17 cellular contexts compared by ENCODE assay signal in the genomic region with DNA sequence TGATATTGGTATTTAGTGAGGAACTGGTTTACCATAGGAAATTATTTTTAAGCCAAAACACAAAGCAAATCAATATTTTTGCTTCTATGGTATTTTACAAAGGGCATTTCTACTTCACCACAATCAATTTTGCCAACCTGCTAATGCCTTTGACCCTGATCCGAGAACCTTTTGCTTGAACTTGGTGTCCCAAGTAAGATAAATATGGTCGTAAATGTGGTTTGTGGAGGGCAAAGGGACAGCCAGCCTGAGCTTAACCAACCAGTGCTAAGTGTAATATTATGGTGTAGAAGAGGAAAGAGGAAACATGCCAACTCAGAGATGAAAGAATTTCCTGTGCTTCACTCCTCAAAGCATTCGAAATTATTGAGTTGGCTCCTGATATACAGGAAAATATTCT.
DNase-seq lines count a peak whose midpoint lies in the region; ATAC-seq and TF ChIP-seq lines count a peak whose summit lies in the region.
"Had no signal": no experiment of that assay in that cellular context is flagged by ENCODE, and none has a peak within 500 bp of the region (broad histone marks: within the 10 kb centered on the region; RNA-seq: fewer than 3 reads in every experiment).

No MANE protein-coding gene starts in this region.

- H3K4me1 ChIP-seq in A673 (ENCODE audit: insufficient read depth, low read length, poor library complexity, severe bottlenecking), result peaks cover 6% of the 10 kb centered on the region
- H3K4me1 ChIP-seq in GM23338 (ENCODE audit: insufficient read depth), result no peaks in the 10 kb centered on the region
- peaks cover 9% of the 10 kb centered on the region for H3K4me1 ChIP-seq in mucosa of descending colon (ENCODE audit: low read depth)
- no peaks in the 10 kb centered on the region for H3K4me1 ChIP-seq in hepatocyte (ENCODE audit: insufficient read depth)
- H3K4me1 ChIP-seq: HAP-1 had no signal

- peak; percentile 35 for DNase-seq in A673 (ENCODE audit: low spot score)
- no peak for DNase-seq in GM23338 (ENCODE audit: low spot score)
- peak; percentile 7 for DNase-seq in astrocyte of the spinal cord (ENCODE audit: low read depth, low spot score)
- peak in 1 of 3 donors; percentile 52 for DNase-seq in mucosa of descending colon
- DNase-seq in hepatocyte (ENCODE audit: low spot score), result no peak
- DNase-seq in NCI-H69 (lab: John Stamatoyannopoulos, UW), result no peak
- DNase-seq: 8988T; CD4-positive, alpha-beta memory T cell; DMS153; DMS79 treated with DMSO at 0.1 percent for 48 hours; EL; GDM1 had no signal

- POLR2A ChIA-PET in A673 (lab: Charles Lee; ENCODE audit: low non-redundant PET), result no interaction called here

- no peak for TF ChIP-seq CTCF in A673 (conservative IDR thresholded peaks at IDR 0.05; ENCODE audit: low read depth, low read length)
- no peak for TF ChIP-seq CTCF in GM23338 (conservative IDR thresholded peaks at IDR 0.05; ENCODE audit: low read depth in 2 of 2)
- no peak for TF ChIP-seq CTCF in astrocyte of the spinal cord (IDR thresholded peaks at IDR 0.05; ENCODE audit: low read depth, low read length)
- no peak for TF ChIP-seq CTCF in mucosa of descending colon (IDR thresholded peaks at IDR 0.05)
- TF ChIP-seq CTCF in hepatocyte (IDR thresholded peaks at IDR 0.05; ENCODE audit: poor library complexity), result no peak

- H3K27me3 ChIP-seq in A673 (replicated peaks; ENCODE audit: insufficient read depth, low read depth, low read length, poor library complexity) (no peaks in the 10 kb centered on the region), GM23338 (ENCODE audit: insufficient read depth) (no peaks in the 10 kb centered on the region), hepatocyte (no peaks in the 10 kb centered on the region)

- CTCF ChIA-PET in A673 (lab: Charles Lee), result no interaction called here

- in situ Hi-C loops in astrocyte of the spinal cord (cut with HindIII; ENCODE audit: low sequenced_read_pairs), result no loop called here

- WGBS in hepatocyte (ENCODE audit: low lambda C conversion rate, missing lambda C conversion rate), result 45% methylated on average over 3 of the region's 3 CpGs

- no peaks in the 10 kb centered on the region for H3K9me3 ChIP-seq in A673 (ENCODE audit: low read depth, low read length, poor library complexity, severe bottlenecking)
- no peaks in the 10 kb centered on the region for H3K9me3 ChIP-seq in mucosa of descending colon
- H3K9me3 ChIP-seq in hepatocyte (ENCODE audit: low read depth), result no peaks in the 10 kb centered on the region
- H3K9me3 ChIP-seq: HAP-1 had no signal

- H3K79me2 ChIP-seq in GM23338 (replicated peaks; ENCODE audit: insufficient read depth) (no peaks in the 10 kb centered on the region), hepatocyte (no peaks in the 10 kb centered on the region)

- H3K9me3 Mint-ChIP-seq in GM23338, result peaks cover 11% of the 10 kb centered on the region; the same call in 2 of the 3 replicates

- BruUV-seq in A673 (replicated peaks; lab: Mats Ljungman, UMichigan), result no TSS peak

- H3K27ac ChIP-seq in A673 (ENCODE audit: low read depth, low read length, poor library complexity, severe bottlenecking) (no peak overlapping the region), GM23338 (ENCODE audit: low read depth) (no peak overlapping the region), hepatocyte (no peak overlapping the region)
- H3K27ac ChIP-seq: C4-2B had no signal

- H3K9me2 ChIP-seq in GM23338 (ENCODE audit: insufficient read depth) (peaks cover 3% of the 10 kb centered on the region; the same call in 1 of the 2 replicates), hepatocyte (replicated peaks; ENCODE audit: insufficient read depth) (no peaks in the 10 kb centered on the region)

- H3K27ac Mint-ChIP-seq in GM23338, result no peak overlapping the region
- H3K27ac Mint-ChIP-seq: B cell; CD4-positive, alpha-beta memory T cell had no signal

- peaks cover 1% of the 10 kb centered on the region for H3K27me3 Mint-ChIP-seq in GM23338 (ENCODE audit: insufficient read depth, low read depth, poor library complexity)
- H3K27me3 Mint-ChIP-seq: B cell; CD4-positive, alpha-beta memory T cell had no signal

- H2AFZ ChIP-seq in GM23338, result peak overlapping the region; percentile 68; the same call in 1 of the 2 replicates
- no peak overlapping the region for H2AFZ ChIP-seq in hepatocyte

- intact Hi-C loops in A673 (cut with micrococcal nuclease; ENCODE audit: unreplicated experiment) (no loop called here), mucosa of descending colon (cut with DNase I, micrococcal nuclease) (no loop called here)

- H3K4me3 ChIP-seq in A673 (ENCODE audit: low read depth, low read length, poor library complexity, severe bottlenecking) (no peak overlapping the region), GM23338 (no peak overlapping the region), astrocyte of the spinal cord (ENCODE audit: low read depth, low read length) (no peak overlapping the region), mucosa of descending colon (no peak overlapping the region), hepatocyte (no peak overlapping the region)
- H3K4me3 ChIP-seq: HAP-1 had no signal

- no peaks in the 10 kb centered on the region for H3K36me3 ChIP-seq in A673 (ENCODE audit: insufficient read depth, low read length, poor library complexity, severe bottlenecking)
- H3K36me3 ChIP-seq in GM23338 (ENCODE audit: insufficient read depth), result no peaks in the 10 kb centered on the region
- no peaks in the 10 kb centered on the region for H3K36me3 ChIP-seq in mucosa of descending colon (ENCODE audit: low read depth)
- no peaks in the 10 kb centered on the region for H3K36me3 ChIP-seq in hepatocyte (replicated peaks; ENCODE audit: insufficient read depth, low read depth)
- H3K36me3 ChIP-seq: HAP-1 had no signal

- H4K20me1 ChIP-seq in GM23338 (replicated peaks; ENCODE audit: insufficient read depth) (no peaks in the 10 kb centered on the region), hepatocyte (ENCODE audit: insufficient read depth, poor library complexity, severe bottlenecking) (no peaks in the 10 kb centered on the region)

- no peak for ATAC-seq in GM23338
- peak; percentile 92 for ATAC-seq in mucosa of descending colon
- ATAC-seq in HG02885 (IDR thresholded peaks at IDR 0.05; ENCODE audit: poor library complexity, unreplicated experiment), result no peak
- ATAC-seq: HepG2 had no signal

- H3K36me3 Mint-ChIP-seq in GM23338 (ENCODE audit: low read depth), result no peaks in the 10 kb centered on the region
- H3K36me3 Mint-ChIP-seq: CD4-positive, alpha-beta memory T cell had no signal

- no peak overlapping the region for H3K4me3 Mint-ChIP-seq in GM23338
- H3K4me3 Mint-ChIP-seq: B cell; CD4-positive, alpha-beta memory T cell had no signal

- H3K4me1 Mint-ChIP-seq in GM23338, result no peaks in the 10 kb centered on the region

- no peaks in the 10 kb centered on the region for H3F3A ChIP-seq in GM23338 (replicated peaks; ENCODE audit: low read depth)

- H3K4me2 ChIP-seq in GM23338, result no peak overlapping the region
- no peak overlapping the region for H3K4me2 ChIP-seq in hepatocyte

TF ChIP-seq in GM23338, 12 proteins besides CTCF, POLR2A, EP300 and RAD21:
- TF ChIP-seq, protein P1, sequence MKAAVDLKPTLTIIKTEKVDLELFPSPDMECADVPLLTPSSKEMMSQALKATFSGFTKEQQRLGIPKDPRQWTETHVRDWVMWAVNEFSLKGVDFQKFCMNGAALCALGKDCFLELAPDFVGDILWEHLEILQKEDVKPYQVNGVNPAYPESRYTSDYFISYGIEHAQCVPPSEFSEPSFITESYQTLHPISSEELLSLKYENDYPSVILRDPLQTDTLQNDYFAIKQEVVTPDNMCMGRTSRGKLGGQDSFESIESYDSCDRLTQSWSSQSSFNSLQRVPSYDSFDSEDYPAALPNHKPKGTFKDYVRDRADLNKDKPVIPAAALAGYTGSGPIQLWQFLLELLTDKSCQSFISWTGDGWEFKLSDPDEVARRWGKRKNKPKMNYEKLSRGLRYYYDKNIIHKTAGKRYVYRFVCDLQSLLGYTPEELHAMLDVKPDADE (IDR thresholded peaks at IDR 0.05), result no peak

Comparison
In these comparisons a context has a peak if more than half of its experiments do, and no peak if none do; other contexts are left out.
1. DNase-seq: peak in A673 (single experiment) and astrocyte of the spinal cord (single experiment); none in GM23338 (single experiment), hepatocyte (single experiment) and NCI-H69 (single experiment).